Comparison of ENCODE assay signal across 15 cellular contexts in the genomic region with DNA sequence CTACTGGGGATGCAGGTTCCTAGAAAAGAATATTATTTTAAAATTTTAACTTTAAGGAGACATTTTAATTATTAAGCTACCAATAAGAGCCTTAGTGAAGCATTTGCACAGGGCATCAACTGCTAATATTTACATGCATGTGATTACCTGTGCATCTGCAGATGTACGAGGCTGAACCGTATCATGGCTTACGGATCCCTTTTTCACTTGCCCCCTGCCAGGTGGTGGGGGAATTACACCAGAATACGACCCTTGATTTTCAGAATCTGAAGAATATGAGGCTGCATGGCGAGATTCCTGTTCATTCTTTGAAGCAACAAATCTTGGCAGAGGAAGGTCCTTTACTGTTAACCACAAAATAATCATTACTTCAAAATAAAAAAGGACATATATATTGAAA. TPM values are rescaled to one million over a fixed set of nuclear protein-coding genes. Genes with fewer than 3 reads are reported as not detected.
A peak's percentile ranks its signal among the peaks of the same experiment; 100 is the strongest.
DNase-seq lines count a peak whose midpoint lies in the region; ATAC-seq and TF ChIP-seq lines count a peak whose summit lies in the region.
"Had no signal": no experiment of that assay in that cellular context is flagged by ENCODE, and none has a peak within 500 bp of the region (broad histone marks: within the 10 kb centered on the region; RNA-seq: fewer than 3 reads in every experiment).

No MANE protein-coding gene starts in this region.

- POLR2A ChIA-PET in RWPE1 (lab: Yijun Ruan, JAX; ENCODE audit: low non-redundant PET) = no interaction called here

- DNase-seq in DMS 273 (lab: John Stamatoyannopoulos, UW; ENCODE audit: unreplicated experiment) (peak; percentile 40), DMS 273 treated with DMSO at 0.1 percent for 48 hours (lab: John Stamatoyannopoulos, UW) (no peak), DND-41 (no peak), RWPE1 (ENCODE audit: low spot score) (peak; percentile 5), glutamatergic neuron (peak; percentile 28), NCI-H1092 treated with DMSO at 0.1 percent for 48 hours (lab: John Stamatoyannopoulos, UW) (no peak), coronary artery (ENCODE audit: low spot score) (no peak), mesenteric fat pad (ENCODE audit: low spot score) (no peak)
- DNase-seq: 8988T, EL, left cardiac atrium, NCI-H774 had no signal

- peaks cover 19% of the 10 kb centered on the region; the same call in 1 of the 2 replicates for H4K20me1 ChIP-seq in DND-41 (ENCODE audit: insufficient read depth, low read length)

- no peak overlapping the region for H3K4me2 ChIP-seq in DND-41 (ENCODE audit: insufficient read depth, low read length)

- no peak overlapping the region for H3K9ac ChIP-seq in DND-41 (ENCODE audit: low read depth, low read length)

- peak; percentile 48; the same call in 1 of the 3 replicates for ATAC-seq in DND-41 (ENCODE audit: insufficient read depth, low read depth)
- ATAC-seq: left cardiac atrium; naive thymus-derived CD8-positive, alpha-beta T cell had no signal

- no peak overlapping the region for H3K4me3 Mint-ChIP-seq in glutamatergic neuron (ENCODE audit: unreplicated experiment)
- H3K4me3 Mint-ChIP-seq: activated naive CD8-positive, alpha-beta T cell; naive thymus-derived CD8-positive, alpha-beta T cell had no signal

- H3K27ac ChIP-seq in DND-41 (ENCODE audit: low read length) = no peak overlapping the region
- H3K27ac ChIP-seq in RWPE1 = no peak overlapping the region
- no peak overlapping the region for H3K27ac ChIP-seq in coronary artery
- H3K27ac ChIP-seq: suprapubic skin had no signal

- H3K4me3 ChIP-seq in DND-41 (ENCODE audit: low read depth in 1 of 2, low read length in 2 of 2) (no peak overlapping the region), coronary artery (no peak overlapping the region)
- H3K4me3 ChIP-seq: suprapubic skin had no signal

- no peak overlapping the region for H3K27ac Mint-ChIP-seq in glutamatergic neuron (ENCODE audit: unreplicated experiment)

- H3K4me1 Mint-ChIP-seq in glutamatergic neuron (ENCODE audit: low read depth, unreplicated experiment) = peaks cover 12% of the 10 kb centered on the region

- no peaks in the 10 kb centered on the region for H3K27me3 ChIP-seq in DND-41 (ENCODE audit: insufficient read depth, low read length, poor library complexity)
- H3K27me3 ChIP-seq: suprapubic skin had no signal

- H3K27me3 Mint-ChIP-seq in glutamatergic neuron (ENCODE audit: unreplicated experiment) = peaks cover 1% of the 10 kb centered on the region
- H3K27me3 Mint-ChIP-seq: activated naive CD8-positive, alpha-beta T cell; naive thymus-derived CD8-positive, alpha-beta T cell had no signal

- H3K36me3 ChIP-seq in DND-41 (ENCODE audit: insufficient read depth, low read length) = peaks cover 66% of the 10 kb centered on the region

- no peaks in the 10 kb centered on the region for H3K9me3 Mint-ChIP-seq in glutamatergic neuron (ENCODE audit: unreplicated experiment)
- H3K9me3 Mint-ChIP-seq: naive thymus-derived CD8-positive, alpha-beta T cell had no signal

- H2AFZ ChIP-seq in DND-41 (ENCODE audit: low read depth, low read length) = no peak overlapping the region

- H3K36me3 Mint-ChIP-seq in glutamatergic neuron (ENCODE audit: unreplicated experiment) = no peaks in the 10 kb centered on the region

- no peaks in the 10 kb centered on the region for H3K4me1 ChIP-seq in DND-41 (ENCODE audit: insufficient read depth, low read length)

- H3K79me2 ChIP-seq in DND-41 (ENCODE audit: insufficient read depth, low read length) = peaks cover 43% of the 10 kb centered on the region

- TF ChIP-seq CTCF in DND-41 (IDR thresholded peaks at IDR 0.05; ENCODE audit: borderline replicate concordance, extremely low read depth, low read length, poor library complexity, severe bottlenecking) = peak; percentile 38
- no peak for TF ChIP-seq CTCF in RWPE1 (conservative IDR thresholded peaks at IDR 0.05; ENCODE audit: low read depth)
- TF ChIP-seq CTCF in glutamatergic neuron (IDR thresholded peaks at IDR 0.05; ENCODE audit: partially characterized antibody, unreplicated experiment) = peak; percentile 47
- no peak for TF ChIP-seq CTCF in coronary artery (IDR thresholded peaks at IDR 0.05)

- CTCF ChIA-PET in RWPE1 (lab: Yijun Ruan, JAX) = no interaction called here

- H3K9me3 ChIP-seq in DND-41 (ENCODE audit: insufficient read depth, low read length, severe bottlenecking) = no peaks in the 10 kb centered on the region
- H3K9me3 ChIP-seq: suprapubic skin had no signal

RNA-seq across cellular contexts. Expression of a gene that starts 42.7 kb away (rescaled TPM):
- total RNA-seq in glutamatergic neuron (ENCODE audit: unreplicated experiment) = 103 TPM
- 34.5 TPM for total RNA-seq in mesenteric fat pad

Comparison
In these comparisons a context has a peak if more than half of its experiments do, and no peak if none do; other contexts are left out.
1. DNase-seq: peak in DMS 273 (single experiment), RWPE1 (single experiment) and glutamatergic neuron (single experiment); none in DMS 273 treated with DMSO at 0.1 percent for 48 hours (single experiment), DND-41 (single experiment), NCI-H1092 treated with DMSO at 0.1 percent for 48 hours (single experiment), coronary artery (single experiment) and mesenteric fat pad (single experiment).
2. CTCF ChIP-seq: peak in DND-41 (single experiment) and glutamatergic neuron (single experiment); none in RWPE1 (single experiment) and coronary artery (single experiment).